Comparison of ENCODE assay signal across 12 cellular contexts in the genomic region with DNA sequence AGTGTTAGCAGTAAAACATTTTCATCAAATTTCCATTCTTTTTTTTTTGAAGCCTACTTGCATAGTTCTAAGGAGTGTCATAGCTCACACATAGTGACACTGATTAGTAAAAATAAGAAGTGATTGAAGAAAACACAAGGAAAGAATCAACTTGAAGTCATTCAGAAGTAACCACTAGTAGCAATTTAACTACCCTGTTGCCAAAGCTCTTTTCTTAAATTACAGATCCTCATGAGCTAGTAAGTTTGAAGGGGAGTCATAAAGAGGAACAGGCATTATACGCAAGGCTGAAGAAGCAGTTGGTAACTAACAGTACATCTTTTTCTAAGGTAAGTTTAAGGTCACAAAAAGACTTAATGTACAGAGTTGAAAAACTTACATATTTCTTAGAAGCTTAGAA.
A peak's percentile ranks its signal among the peaks of the same experiment; 100 is the strongest.
DNase-seq lines count a peak whose midpoint lies in the region; ATAC-seq and TF ChIP-seq lines count a peak whose summit lies in the region.
"Had no signal": no experiment of that assay in that cellular context is flagged by ENCODE, and none has a peak within 500 bp of the region (broad histone marks: within the 10 kb centered on the region; RNA-seq: fewer than 3 reads in every experiment).

No MANE protein-coding gene starts in this region.

- no peaks in the 10 kb centered on the region for H3K9me3 ChIP-seq in effector memory CD4-positive, alpha-beta T cell (ENCODE audit: control insufficient read depth, low read length)
- no peaks in the 10 kb centered on the region for H3K9me3 ChIP-seq in suprapubic skin
- H3K9me3 ChIP-seq in adrenal gland (replicated peaks in 1 of 3): no peaks in the 10 kb centered on the region

- intact Hi-C loops in adrenal gland (cut with DNase I): no loop called here

- TF ChIP-seq CTCF in suprapubic skin (IDR thresholded peaks at IDR 0.05) (no peak), type B pancreatic cell (conservative IDR thresholded peaks at IDR 0.05) (no peak), adrenal gland (IDR thresholded peaks at IDR 0.05) (no peak)

- peak; percentile 41 to 51 for ATAC-seq in activated T-cell treated with anti-CD3 and anti-CD28 coated beads, Interleukin-2, amount 50 U/mL, for 72 hours (replicated peaks in 1 of 2)
- no peak for ATAC-seq in HG03442 (IDR thresholded peaks at IDR 0.05; ENCODE audit: unreplicated experiment)

- H3K4me1 Mint-ChIP-seq in activated T-cell treated with anti-CD3 and anti-CD28 coated beads, Interleukin-2, amount 50 U/mL, for 72 hours (ENCODE audit: low read depth): peaks cover 26% of the 10 kb centered on the region
- H3K4me1 Mint-ChIP-seq in type B pancreatic cell (ENCODE audit: unreplicated experiment): no peaks in the 10 kb centered on the region

- DNase-seq in activated T-cell treated with anti-CD3 and anti-CD28 coated beads, Interleukin-2, amount 50 U/mL, for 72 hours: no peak
- DNase-seq in activated T-cell treated with anti-CD3 and anti-CD28 coated beads, Interleukin-2, amount 50 U/mL, for 1 hour: no peak
- DNase-seq in OCI-M1 (lab: John Stamatoyannopoulos, UW): peak; percentile 78
- no peak for DNase-seq in effector memory CD4-positive, alpha-beta T cell
- no peak for DNase-seq in suprapubic skin (ENCODE audit: low spot score in 2 of 2)
- DNase-seq in type B pancreatic cell (ENCODE audit: extremely low spot score, unreplicated experiment): no peak
- no peak for DNase-seq in adrenal gland
- DNase-seq: DMS153, Karpas-422, NCI-H187 treated with DMSO at 0.1 percent for 48 hours, NCI-H524 treated with DMSO at 0.1 percent for 48 hours had no signal

- H3K27me3 Mint-ChIP-seq in activated T-cell treated with anti-CD3 and anti-CD28 coated beads, Interleukin-2, amount 50 U/mL, for 72 hours (ENCODE audit: low read depth): no peaks in the 10 kb centered on the region
- peaks cover 35% of the 10 kb centered on the region for H3K27me3 Mint-ChIP-seq in type B pancreatic cell

- no peak for TF ChIP-seq EP300 in suprapubic skin (IDR thresholded peaks at IDR 0.05)

- H3K36me3 Mint-ChIP-seq in activated T-cell treated with anti-CD3 and anti-CD28 coated beads, Interleukin-2, amount 50 U/mL, for 72 hours (ENCODE audit: insufficient read depth in 2 of 2): peaks cover 10 to 13% of the 10 kb centered on the region in 2 donors
- H3K36me3 Mint-ChIP-seq in type B pancreatic cell: no peaks in the 10 kb centered on the region

- no peak overlapping the region for H3K4me3 Mint-ChIP-seq in activated T-cell treated with anti-CD3 and anti-CD28 coated beads, Interleukin-2, amount 50 U/mL, for 72 hours
- no peak overlapping the region for H3K4me3 Mint-ChIP-seq in type B pancreatic cell

- H3K4me1 ChIP-seq in effector memory CD4-positive, alpha-beta T cell (ENCODE audit: control insufficient read depth, insufficient read depth, low read length, poor library complexity, severe bottlenecking): peaks cover 13% of the 10 kb centered on the region
- H3K4me1 ChIP-seq in suprapubic skin: no peaks in the 10 kb centered on the region
- H3K4me1 ChIP-seq in adrenal gland (replicated peaks in 1 of 2): no peaks in the 10 kb centered on the region

- H3K36me3 ChIP-seq in effector memory CD4-positive, alpha-beta T cell (ENCODE audit: control insufficient read depth, insufficient read depth, low read length): no peaks in the 10 kb centered on the region
- H3K36me3 ChIP-seq in suprapubic skin (no peaks in the 10 kb centered on the region), adrenal gland (replicated peaks in 1 of 2) (no peaks in the 10 kb centered on the region)

- H3K9me3 Mint-ChIP-seq in activated T-cell treated with anti-CD3 and anti-CD28 coated beads, Interleukin-2, amount 50 U/mL, for 72 hours: no peaks in the 10 kb centered on the region
- no peaks in the 10 kb centered on the region for H3K9me3 Mint-ChIP-seq in type B pancreatic cell

- TF ChIP-seq POLR2A in suprapubic skin (IDR thresholded peaks at IDR 0.05): no peak
- TF ChIP-seq POLR2A in adrenal gland (IDR thresholded peaks at IDR 0.05): no peak

- H3K27ac ChIP-seq in effector memory CD4-positive, alpha-beta T cell (ENCODE audit: insufficient read depth, low read length, poor library complexity, severe bottlenecking): peak overlapping the region; percentile 64
- H3K27ac ChIP-seq in suprapubic skin: peak overlapping the region; percentile 34
- H3K27ac ChIP-seq in adrenal gland: no peak overlapping the region

- H3K27me3 ChIP-seq in effector memory CD4-positive, alpha-beta T cell (replicated peaks; ENCODE audit: control insufficient read depth, insufficient read depth, low read length, poor library complexity, severe bottlenecking): no peaks in the 10 kb centered on the region
- no peaks in the 10 kb centered on the region for H3K27me3 ChIP-seq in suprapubic skin
- H3K27me3 ChIP-seq in adrenal gland: no peaks in the 10 kb centered on the region

- H3K4me3 ChIP-seq in effector memory CD4-positive, alpha-beta T cell (ENCODE audit: insufficient read depth, low read depth, low read length, poor library complexity, severe bottlenecking): peak overlapping the region; percentile 63
- H3K4me3 ChIP-seq in suprapubic skin (no peak overlapping the region), adrenal gland (no peak overlapping the region)

- WGBS in suprapubic skin: 86% methylated on average over 1 of the region's 1 CpG
- 69 to 88% (median 83%) methylated on average over 1 of the region's 1 CpG for WGBS in adrenal gland, 4 donors

- no peak overlapping the region for H3K27ac Mint-ChIP-seq in activated T-cell treated with anti-CD3 and anti-CD28 coated beads, Interleukin-2, amount 50 U/mL, for 72 hours
- no peak overlapping the region for H3K27ac Mint-ChIP-seq in type B pancreatic cell

Comparison
In these comparisons a context has a peak if more than half of its experiments do, and no peak if none do; other contexts are left out.
1. H3K27ac ChIP-seq: peak in effector memory CD4-positive, alpha-beta T cell (single experiment) and suprapubic skin (single experiment); none in adrenal gland (0 of 5).